In genomic region chr12:4272014-4272975, GRCh38 we compare ENCODE assay signal across 8 cellular contexts. TPM values are rescaled to one million over a fixed set of nuclear protein-coding genes. Genes with fewer than 3 reads are reported as not detected.
DNase-seq lines count a peak whose midpoint lies in the region; ATAC-seq, FAIRE-seq and TF ChIP-seq lines count a peak whose summit lies in the region.

No MANE protein-coding gene starts in this region.

- FAIRE-seq in GM12878 (lab: Jason Lieb, UNC): peak; percentile 35

- H3K4me1 ChIP-seq in A673 (ENCODE audit: insufficient read depth, low read length, poor library complexity, severe bottlenecking) (peaks cover 26% of the 10 kb centered on the region), GM12878 (ENCODE audit: control insufficient read depth, insufficient read depth, low read length) (peaks cover 17% of the 10 kb centered on the region)

- H3K79me2 ChIP-seq in GM12878 (ENCODE audit: control insufficient read depth, insufficient read depth, low read length): peaks cover 56% of the 10 kb centered on the region

- H3K27me3 ChIP-seq in A673 (replicated peaks; ENCODE audit: insufficient read depth, low read depth, low read length, poor library complexity): peaks cover 96% of the 10 kb centered on the region
- no peaks in the 10 kb centered on the region; a peak in 1 of 4 replicates for H3K27me3 ChIP-seq in GM12878 (replicated peaks in 1 of 2; ENCODE audit: control insufficient read depth in 2 of 2, insufficient read depth in 2 of 2, low read length in 1 of 2)

- RAD21 ChIA-PET in GM12878 (lab: Charles Lee; ENCODE audit: unreplicated experiment): interaction anchor here (0.6 to 8.1 kb wide), 21 partner anchors 10 to 1438 kb away, joined by 3 to 171 read pairs (median 6); partner anchors contain the start of genes AKAP3 and NDUFA9

- 1% methylated on average over 62 of the region's 70 CpGs for WGBS in GM12878 (ENCODE audit: insufficient coverage, insufficient replicate concordance, low lambda C conversion rate, missing lambda C conversion rate)

- SMC1A ChIA-PET in GM12878 (lab: Charles Lee; ENCODE audit: uncharacterized antibody, unreplicated experiment): interaction anchor here (0.7 to 14.5 kb wide), 10 partner anchors 10 to 165 kb away, joined by 3 to 344 read pairs (median 8); no protein-coding TSS in a partner anchor

- TF ChIP-seq CTCF in A673 (conservative IDR thresholded peaks at IDR 0.05; ENCODE audit: low read depth, low read length) (no peak), GM12878 (IDR thresholded peaks at IDR 0.05 in 2 of 3, conservative IDR thresholded peaks at IDR 0.05 in 1 of 3; ENCODE audit: control insufficient read depth in 2 of 3, extremely low read depth in 1 of 3, insufficient read depth in 1 of 3, low read depth in 3 of 3, low read length in 3 of 3) (no peak)

- CTCF ChIA-PET in A673 (lab: Charles Lee): interaction anchor here (1.0 kb wide), 1 partner anchor 387 kb away, joined by 3 read pairs; no protein-coding TSS in a partner anchor
- CTCF ChIA-PET in GM12878 (lab: Yijun Ruan, JAX): interaction anchor here (1.1 to 13.0 kb wide), 6 partner anchors 56 to 387 kb away, joined by 3 to 184 read pairs (median 20); no protein-coding TSS in a partner anchor

- POLR2A ChIA-PET in A673 (lab: Charles Lee; ENCODE audit: low non-redundant PET): no interaction called here
- POLR2A ChIA-PET in GM12878 (lab: Charles Lee): interaction anchor here (0.6 to 12.1 kb wide), 26 partner anchors 9 to 1777 kb away, joined by 3 to 193 read pairs (median 5); no protein-coding TSS in a partner anchor

- H4K20me1 ChIP-seq in GM12878 (ENCODE audit: control insufficient read depth, insufficient read depth): no peaks in the 10 kb centered on the region

- peak; percentile 74 for TF ChIP-seq POLR2A in GM12878 (IDR thresholded peaks at IDR 0.05; ENCODE audit: low read depth, low read length)

- peak overlapping the region; percentile 81 for H3K4me2 ChIP-seq in GM12878 (ENCODE audit: control insufficient read depth, insufficient read depth)

- ATAC-seq in GM19035 (IDR thresholded peaks at IDR 0.05; ENCODE audit: unreplicated experiment): peak; percentile 51
- ATAC-seq in HG03432 (IDR thresholded peaks at IDR 0.05; ENCODE audit: unreplicated experiment): peak; percentile 45
- ATAC-seq in GM12878: peak; percentile 60

- no peak overlapping the region for H3K27ac ChIP-seq in A673 (ENCODE audit: low read depth, low read length, poor library complexity, severe bottlenecking)
- H3K27ac ChIP-seq in GM12878 (ENCODE audit: control insufficient read depth, insufficient read depth): peak overlapping the region; percentile 86
- peak overlapping the region in 20 of 21 experiments; percentile 1 to 96 (median 84) for H3K27ac ChIP-seq in skin epidermis

- H2AFZ ChIP-seq in GM12878 (ENCODE audit: control insufficient read depth, low read depth, low read length): peak overlapping the region; percentile 66

- H3K4me3 ChIP-seq in A673 (ENCODE audit: low read depth, low read length, poor library complexity, severe bottlenecking) (peak overlapping the region; percentile 14), GM12878 (peak overlapping the region; percentile 99), skin epidermis (peak overlapping the region; percentile 49 to 76 (median 65))

- no peak for TF ChIP-seq EP300 in GM12878 (IDR thresholded peaks at IDR 0.05; ENCODE audit: borderline replicate concordance in 1 of 2, control insufficient read depth in 1 of 2, low read depth in 2 of 2, low read length in 2 of 2)

- H3K9ac ChIP-seq in GM12878 (ENCODE audit: control insufficient read depth, insufficient read depth, low read length): peak overlapping the region; percentile 96

- BruUV-seq in A673 (replicated peaks; lab: Mats Ljungman, UMichigan) (no TSS peak), GM12878 (replicated peaks; lab: Mats Ljungman, UMichigan) (no TSS peak)

- H3K36me3 ChIP-seq in A673 (ENCODE audit: insufficient read depth, low read length, poor library complexity, severe bottlenecking) (no peaks in the 10 kb centered on the region), GM12878 (ENCODE audit: control insufficient read depth in 2 of 2, insufficient read depth in 2 of 2, low read length in 1 of 2) (peaks cover 1 to 2% of the 10 kb centered on the region in 2 experiments; a peak in 3 of 4 replicates)

- H3K9me3 ChIP-seq in A673 (ENCODE audit: low read depth, low read length, poor library complexity, severe bottlenecking) (no peaks in the 10 kb centered on the region), GM12878 (replicated peaks; ENCODE audit: control insufficient read depth, insufficient read depth, low read length) (no peaks in the 10 kb centered on the region)

- no peak for TF ChIP-seq RAD21 in GM12878 (IDR thresholded peaks at IDR 0.05; ENCODE audit: insufficient read depth, low read depth, low read length)

- peak; percentile 41 for DNase-seq in A673 (ENCODE audit: low spot score)
- DNase-seq in T-helper 22 cell (ENCODE audit: low read depth): peak; percentile 87
- peak; percentile 74 for DNase-seq in GM12878 (ENCODE audit: low read depth, low spot score)
- DNase-seq in iPS-NIHi11 (ENCODE audit: low spot score): peak; percentile 81
- DNase-seq in NCI-H1930 (lab: John Stamatoyannopoulos, UW): no peak

- intact Hi-C loops in A673 (cut with micrococcal nuclease; ENCODE audit: unreplicated experiment) (no loop called here), GM12878 (cut with micrococcal nuclease; ENCODE audit: unreplicated experiment) (loop anchor here (2.0 to 10.0 kb wide), 3 partner anchors 119 to 400 kb away; partner anchors contain the start of gene PARP11)

- in situ Hi-C loops in GM12878 (cut with MboI): loop anchor here (10.0 kb wide), 1 partner anchor 127 kb away; no protein-coding TSS in a partner anchor

TF ChIP-seq in GM12878, 131 proteins besides CTCF, POLR2A, EP300 and RAD21 (continues in another document):
- TF ChIP-seq RCOR1 (conservative IDR thresholded peaks at IDR 0.05; ENCODE audit: low read depth, low read length): no peak

RNA-seq across cellular contexts. Expression of gene CCND2, which starts 1.3 kb away (rescaled TPM):
- total RNA-seq in A673 (2021) (2.0 and 2.6 TPM in 2 replicates), GM12878 (2014; rRNA removed) (141 and 159 TPM in 2 replicates), GM12878 (2014; rRNA removed; fragmentation: Illumina TruSeq; extraction: Trizol) (162 and 163 TPM in 2 replicates), GM12878 (2021) (248 and 260 TPM in 2 replicates)
- total RNA-seq in GM12878 (2013; cell fraction: nucleolus; rRNA removed): 335 and 378 TPM in 2 replicates
- 36.8 TPM for polyA plus RNA-seq in GM12878 (2011; ENCODE audit: low read depth)
- polyA plus RNA-seq in GM12878 (2011; rRNA removed) (256 and 263 TPM in 2 replicates), GM12878 (2014; fragmentation: Illumina TruSeq; extraction: Trizol) (37.5 and 44.7 TPM in 2 replicates), GM12878 (2014; fragmentation: Nextera tagmentation; extraction: Ambion mirVana) (100 to 1,000 TPM in 1 of 2 experiments, 10 to 100 TPM in 1; 30.1 to 100 TPM), GM12878 (2014; rRNA removed) (73.6 and 78.9 TPM in 2 replicates), GM12878 (2016; fragmentation: Nextera tagmentation; extraction: Ambion mirVana) (100 to 1,000 TPM; 183 to 200 TPM)
- polyA plus RNA-seq in GM12878 (2011; cell fraction: cytosol; rRNA removed): 171 and 198 TPM in 2 replicates
- polyA plus RNA-seq in GM12878 (2011; cell fraction: nucleus; rRNA removed): 186 and 241 TPM in 2 replicates
- polyA plus RNA-seq in GM12878 (2012): 55.9 and 67.6 TPM in 2 replicates
- 651 and 710 TPM in 2 replicates for polyA minus RNA-seq in GM12878 (2011; rRNA and poly(A)+ RNA removed)
- polyA minus RNA-seq in GM12878 (2011; cell fraction: cytosol; rRNA and poly(A)+ RNA removed): 245 and 274 TPM in 2 replicates
- polyA minus RNA-seq in GM12878 (2011; cell fraction: nucleus; rRNA and poly(A)+ RNA removed): 123 and 187 TPM in 2 replicates

RNA-seq across cellular contexts. Expression of gene TIGAR, which starts 48.7 kb away (rescaled TPM):
- total RNA-seq in A673 (2021) (11.6 and 15.5 TPM in 2 replicates), GM12878 (2014; rRNA removed) (8.7 and 10.6 TPM in 2 replicates), GM12878 (2014; rRNA removed; fragmentation: Illumina TruSeq; extraction: Trizol) (10.4 and 10.7 TPM in 2 replicates), GM12878 (2021) (7.6 and 11.5 TPM in 2 replicates)
- 3.7 and 4.3 TPM in 2 replicates for total RNA-seq in GM12878 (2013; cell fraction: nucleolus; rRNA removed)
- 5.8 TPM for polyA plus RNA-seq in GM12878 (2011; ENCODE audit: low read depth)
- polyA plus RNA-seq in GM12878 (2011; rRNA removed) (10.1 and 39.4 TPM in 2 replicates), GM12878 (2014; fragmentation: Illumina TruSeq; extraction: Trizol) (18.9 and 21.8 TPM in 2 replicates), GM12878 (2014; fragmentation: Nextera tagmentation; extraction: Ambion mirVana) (10 to 100 TPM; 32.9 to 45.7 TPM), GM12878 (2014; rRNA removed) (14.1 and 15.9 TPM in 2 replicates), GM12878 (2016; fragmentation: Nextera tagmentation; extraction: Ambion mirVana) (10 to 100 TPM; 39.0 to 40.6 TPM)
- polyA plus RNA-seq in GM12878 (2011; cell fraction: cytosol; rRNA removed): 4.1 and 5.4 TPM in 2 replicates
- 3.6 and 4.6 TPM in 2 replicates for polyA plus RNA-seq in GM12878 (2011; cell fraction: nucleus; rRNA removed)
- polyA plus RNA-seq in GM12878 (2012): 7.6 and 8.1 TPM in 2 replicates
- polyA minus RNA-seq in GM12878 (2011; rRNA and poly(A)+ RNA removed): 2.7 and 3.1 TPM in 2 replicates
- 0.67 and 1.2 TPM in 2 replicates for polyA minus RNA-seq in GM12878 (2011; cell fraction: cytosol; rRNA and poly(A)+ RNA removed)
- 2.2 and 5.0 TPM in 2 replicates for polyA minus RNA-seq in GM12878 (2011; cell fraction: nucleus; rRNA and poly(A)+ RNA removed)

Comparison
In these comparisons a context has a peak if more than half of its experiments do, and no peak if none do; other contexts are left out.
1. DNase-seq: peak in A673 (single experiment), T-helper 22 cell (single experiment), GM12878 (single experiment) and iPS-NIHi11 (single experiment); none in NCI-H1930 (0 of 2).
2. H3K4me3 ChIP-seq: peak in every context shown above with its lines; median percentile 99 in GM12878; 65 in skin epidermis; 14 in A673.
3. RNA of gene CCND2, which starts 1.3 kb away (total RNA-seq): 141 to 378 TPM in GM12878; 2.0 to 2.6 TPM in A673; every median in the first group is over 10 times any median in the second.
4. Peak in every context shown above with its lines, with median percentiles within 50 percentile points of each other: ATAC-seq.